12 cellular contexts compared by ENCODE assay signal in the genomic region with DNA sequence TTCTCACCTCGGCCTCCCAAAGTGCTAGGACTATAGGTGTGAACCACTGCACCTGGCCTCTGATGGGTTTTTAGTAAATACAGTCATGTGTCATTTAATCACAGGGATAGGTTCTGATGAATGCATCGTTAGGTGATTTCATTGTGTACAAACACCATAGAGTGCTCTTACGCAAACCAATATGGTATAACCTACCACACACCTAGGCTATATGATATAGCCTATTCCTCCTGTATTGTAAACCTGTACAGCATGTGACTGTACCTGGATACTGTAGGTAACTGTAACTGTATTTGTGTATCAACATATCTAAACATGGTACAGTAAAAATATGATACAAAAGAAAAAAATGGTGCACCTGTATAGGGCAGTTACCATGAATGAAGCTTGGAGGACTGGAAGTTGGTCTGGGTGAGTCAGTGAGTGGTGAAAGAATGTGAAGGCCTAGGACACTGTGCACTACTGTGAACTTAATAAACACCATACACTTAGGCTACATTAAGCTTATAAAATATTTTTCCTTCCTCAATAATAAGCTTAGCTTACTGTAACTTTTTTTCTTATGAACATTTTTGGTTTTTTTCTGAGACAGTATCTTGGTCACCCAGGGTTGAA. TPM values are rescaled to one million over a fixed set of nuclear protein-coding genes. Genes with fewer than 3 reads are reported as not detected.
DNase-seq lines count a peak whose midpoint lies in the region; ATAC-seq and TF ChIP-seq lines count a peak whose summit lies in the region.
"Had no signal": no experiment of that assay in that cellular context is flagged by ENCODE, and none has a peak within 500 bp of the region (broad histone marks: within the 10 kb centered on the region; RNA-seq: fewer than 3 reads in every experiment).

No MANE protein-coding gene starts in this region.

- no peak for TF ChIP-seq CTCF in sigmoid colon (IDR thresholded peaks at IDR 0.05)

- peaks cover 0 to 52% (median 38%) of the 10 kb centered on the region in 4 donors for H3K4me1 ChIP-seq in sigmoid colon

- peaks cover 25% of the 10 kb centered on the region for H3K4me1 Mint-ChIP-seq in activated naive CD4-positive, alpha-beta T cell treated with anti-CD3 and anti-CD28 coated beads, Interleukin-2, amount 10 ng/mL, durations not matched to agents 7 days and 5 days

- no peak overlapping the region for H3K4me3 Mint-ChIP-seq in activated naive CD4-positive, alpha-beta T cell treated with anti-CD3 and anti-CD28 coated beads, Interleukin-2, amount 10 ng/mL, durations not matched to agents 7 days and 5 days

- intact Hi-C loops in sigmoid colon (cut with DNase I): no loop called here

- H3K27me3 ChIP-seq in sigmoid colon: no peaks in the 10 kb centered on the region
- H3K27me3 ChIP-seq: ovary had no signal

- no peaks in the 10 kb centered on the region for H3K36me3 ChIP-seq in sigmoid colon
- H3K36me3 ChIP-seq: ovary had no signal

- H3K4me3 ChIP-seq in sigmoid colon: no peak overlapping the region
- H3K4me3 ChIP-seq: ovary had no signal

- peaks cover 21% of the 10 kb centered on the region for H3K36me3 Mint-ChIP-seq in activated naive CD4-positive, alpha-beta T cell treated with anti-CD3 and anti-CD28 coated beads, Interleukin-2, amount 10 ng/mL, durations not matched to agents 7 days and 5 days

- DNase-seq in NCI-H1436 (lab: John Stamatoyannopoulos, UW): peak; percentile 25
- no peak for DNase-seq in NCI-H1436 treated with DMSO at 0.1 percent for 48 hours (lab: John Stamatoyannopoulos, UW)
- peak; percentile 92 for DNase-seq in NCI-H748 (lab: John Stamatoyannopoulos, UW; ENCODE audit: unreplicated experiment)
- DNase-seq in sigmoid colon: no peak
- DNase-seq in activated naive CD4-positive, alpha-beta T cell treated with anti-CD3 and anti-CD28 coated beads, Interleukin-2, amount 10 ng/mL, durations not matched to agents 7 days and 5 days: no peak
- DNase-seq: activated gamma-delta T cell; NCI-H1048; ovary; stimulated activated CD4-positive, alpha-beta T cell treated with anti-CD3 and anti-CD28 coated beads, Interleukin-4, amount 100 ng/mL, for 24 hours had no signal

- H3K27ac Mint-ChIP-seq in activated naive CD4-positive, alpha-beta T cell treated with anti-CD3 and anti-CD28 coated beads, Interleukin-2, amount 10 ng/mL, durations not matched to agents 7 days and 5 days: no peak overlapping the region

- TF ChIP-seq POLR2A in sigmoid colon (IDR thresholded peaks at IDR 0.05): no peak

- CTCF ChIA-PET in activated naive CD4-positive, alpha-beta T cell treated with anti-CD3 and anti-CD28 coated beads, Interleukin-2, amount 10 ng/mL, durations not matched to agents 7 days and 5 days (lab: Charles Lee): interaction anchor here (1.1 kb wide), 1 partner anchor 130 kb away, joined by 3 read pairs; no protein-coding TSS in a partner anchor

- no peaks in the 10 kb centered on the region for H3K9me3 ChIP-seq in sigmoid colon
- H3K9me3 ChIP-seq: ovary had no signal

- ATAC-seq in esophagus mucosa (peak; percentile 45), HG03571 (IDR thresholded peaks at IDR 0.05; ENCODE audit: unreplicated experiment) (no peak), GM19467 (IDR thresholded peaks at IDR 0.05; ENCODE audit: unreplicated experiment) (no peak)

- TF ChIP-seq EP300 in sigmoid colon (IDR thresholded peaks at IDR 0.05): no peak

- WGBS in sigmoid colon, 2 donors: 41 to 83% methylated on average over 3 of the region's 3 CpGs

- no peaks in the 10 kb centered on the region for H3K27me3 Mint-ChIP-seq in activated naive CD4-positive, alpha-beta T cell treated with anti-CD3 and anti-CD28 coated beads, Interleukin-2, amount 10 ng/mL, durations not matched to agents 7 days and 5 days

- peak overlapping the region in 3 of 4 donors; percentile 57 to 64 (median 63) for H3K27ac ChIP-seq in sigmoid colon

- H3K9me3 Mint-ChIP-seq in activated naive CD4-positive, alpha-beta T cell treated with anti-CD3 and anti-CD28 coated beads, Interleukin-2, amount 10 ng/mL, durations not matched to agents 7 days and 5 days: no peaks in the 10 kb centered on the region

RNA-seq across cellular contexts. Expression of gene BICRAL, which starts 10.0 kb away (rescaled TPM):
- total RNA-seq in esophagus mucosa (6.1 TPM), sigmoid colon (10 to 100 TPM; 13.6 to 18.5 (median 17.4) TPM)
- 1 to 10 TPM; 4.6 to 7.8 (median 4.8) TPM for polyA plus RNA-seq in sigmoid colon

RNA-seq across cellular contexts. Expression of gene TBCC, which starts 45.9 kb away (rescaled TPM):
- total RNA-seq in esophagus mucosa: 15.0 TPM
- total RNA-seq in sigmoid colon: 10 to 100 TPM; 16.6 to 39.6 (median 27.7) TPM
- 10 to 100 TPM; 30.6 to 35.9 (median 35.4) TPM for polyA plus RNA-seq in sigmoid colon

Comparison
In these comparisons a context has a peak if more than half of its experiments do, and no peak if none do; other contexts are left out.
1. DNase-seq: peak in NCI-H1436 (single experiment) and NCI-H748 (single experiment); none in NCI-H1436 treated with DMSO at 0.1 percent for 48 hours (single experiment), sigmoid colon (single experiment) and activated naive CD4-positive, alpha-beta T cell treated with anti-CD3 and anti-CD28 coated beads, Interleukin-2, amount 10 ng/mL, durations not matched to agents 7 days and 5 days (single experiment).